In genomic region chr10:13371879-13372470, GRCh38 we compare ENCODE assay signal across 8 cellular contexts. TPM values are rescaled to one million over a fixed set of nuclear protein-coding genes. Genes with fewer than 3 reads are reported as not detected.
DNase-seq lines count a peak whose midpoint lies in the region; ATAC-seq and TF ChIP-seq lines count a peak whose summit lies in the region.

No MANE protein-coding gene starts in this region.

- intact Hi-C loops in A673 (cut with micrococcal nuclease; ENCODE audit: unreplicated experiment) (loop anchor here (1.0 to 5.0 kb wide), 4 partner anchors 68 to 405 kb away; partner anchors contain the start of gene PRPF18), right lobe of liver (cut with DNase I) (loop anchor here in 1 of 2 donors (10.0 kb wide), 2 partner anchors 63 to 163 kb away; no protein-coding TSS in a partner anchor)

- H3K4me1 ChIP-seq in A673 (ENCODE audit: insufficient read depth, low read length, poor library complexity, severe bottlenecking), result no peaks in the 10 kb centered on the region
- H3K4me1 ChIP-seq in right lobe of liver, result no peaks in the 10 kb centered on the region

- H3K27ac ChIP-seq in A673 (ENCODE audit: low read depth, low read length, poor library complexity, severe bottlenecking), result no peak overlapping the region
- no peak overlapping the region for H3K27ac ChIP-seq in coronary artery
- no peak overlapping the region for H3K27ac ChIP-seq in right lobe of liver

- peaks cover 10% of the 10 kb centered on the region for H3K27me3 ChIP-seq in A673 (replicated peaks; ENCODE audit: insufficient read depth, low read depth, low read length, poor library complexity)
- H3K27me3 ChIP-seq in right lobe of liver, result no peaks in the 10 kb centered on the region

- WGBS in right lobe of liver (ENCODE audit: insufficient coverage, low coverage, low lambda C conversion rate, missing lambda C conversion rate), result 22% methylated on average over 6 of the region's 6 CpGs

- CTCF ChIA-PET in A673 (lab: Charles Lee), result interaction anchor here (0.5 to 2.6 kb wide), 9 partner anchors 37 to 406 kb away, joined by 3 to 25 read pairs (median 5); partner anchors contain the start of gene PRPF18

- H3K4me3 ChIP-seq in A673 (ENCODE audit: low read depth, low read length, poor library complexity, severe bottlenecking) (no peak overlapping the region), coronary artery (no peak overlapping the region), right lobe of liver (no peak overlapping the region)

- H3K36me3 ChIP-seq in A673 (ENCODE audit: insufficient read depth, low read length, poor library complexity, severe bottlenecking) (no peaks in the 10 kb centered on the region), right lobe of liver (no peaks in the 10 kb centered on the region)

- TF ChIP-seq POLR2A in GM18505 (IDR thresholded peaks at IDR 0.05; ENCODE audit: borderline replicate concordance, extremely low read depth, insufficient read depth, insufficient read length) (no peak), right lobe of liver (IDR thresholded peaks at IDR 0.05) (no peak)

- TF ChIP-seq CTCF in A673 (conservative IDR thresholded peaks at IDR 0.05; ENCODE audit: low read depth, low read length) (peak; percentile 96), coronary artery (IDR thresholded peaks at IDR 0.05) (peak; percentile 71), right lobe of liver (IDR thresholded peaks at IDR 0.05) (peak; percentile 87 to 97 (median 91))

- DNase-seq in A673 (ENCODE audit: low spot score) (peak; percentile 92), NCI-H446 (lab: John Stamatoyannopoulos, UW) (peak; percentile 60 to 84), coronary artery (ENCODE audit: low spot score) (no peak), right lobe of liver (peak; percentile 54 to 81 (median 68))
- peak; percentile 47 for DNase-seq in stimulated activated CD8-positive, alpha-beta memory T cell treated with anti-CD3 and anti-CD28 coated beads, Interleukin-15, amount 100 ng/mL, for 1 hour (ENCODE audit: low read depth)

- POLR2A ChIA-PET in A673 (lab: Charles Lee; ENCODE audit: low non-redundant PET), result interaction anchor here (0.5 kb wide), 1 partner anchor 168 kb away, joined by 4 read pairs; no protein-coding TSS in a partner anchor

- BruUV-seq in A673 (replicated peaks; lab: Mats Ljungman, UMichigan), result no TSS peak

- H3K9me3 ChIP-seq in A673 (ENCODE audit: low read depth, low read length, poor library complexity, severe bottlenecking), result no peaks in the 10 kb centered on the region
- no peaks in the 10 kb centered on the region for H3K9me3 ChIP-seq in right lobe of liver

- ATAC-seq in GM18505 (IDR thresholded peaks at IDR 0.05; ENCODE audit: unreplicated experiment) (peak; percentile 70), HG03135 (IDR thresholded peaks at IDR 0.05; ENCODE audit: unreplicated experiment) (peak; percentile 88), right lobe of liver (peak; percentile 100)
- peak; percentile 86 to 93 for ATAC-seq in activated CD4-positive, CD25-positive, alpha-beta regulatory T cell treated with anti-CD3 and anti-CD28 coated beads, Interleukin-2, amount 50 U/mL, for 24 hours

RNA-seq across cellular contexts. Expression of gene SEPHS1, which starts 23.9 kb away (rescaled TPM):
- total RNA-seq in A673 (2021) (111 and 124 TPM in 2 replicates), right lobe of liver (10 to 100 TPM; 25.4 to 32.1 (median 29.3) TPM)
